ENCODE assay signal across 1 cellular context in the genomic region with DNA sequence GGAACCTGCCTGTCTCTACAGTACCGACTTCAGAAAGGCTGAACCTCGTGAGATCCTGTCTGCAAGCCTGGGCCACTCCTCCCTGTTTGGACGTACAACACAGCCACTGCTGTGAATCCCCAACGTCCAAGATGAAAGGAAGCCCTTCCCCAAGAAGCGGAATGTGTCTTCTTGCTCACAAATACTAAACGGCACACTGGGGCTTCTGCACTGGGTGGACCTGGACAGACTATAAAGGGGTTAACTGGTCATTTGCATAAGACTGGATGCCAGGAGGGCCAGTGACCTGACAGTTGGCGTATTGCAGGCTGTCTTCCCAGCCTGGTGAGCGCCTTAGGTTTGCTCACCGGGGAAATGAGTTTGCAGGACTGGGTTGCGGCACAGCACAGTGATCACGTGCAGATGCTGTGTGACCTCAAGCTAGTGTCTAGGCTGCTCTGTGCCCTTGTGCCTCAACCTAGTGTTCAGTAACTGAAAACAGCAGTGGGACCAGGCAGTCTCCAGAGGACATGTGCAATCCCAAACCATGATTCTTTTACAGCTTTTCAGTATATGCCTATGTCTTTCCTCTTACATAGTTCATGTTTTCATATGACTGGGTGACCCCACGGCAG.
TF ChIP-seq lines count a peak whose summit lies in the region.

No MANE protein-coding gene starts in this region.

TF ChIP-seq in H1, 55 proteins besides CTCF, POLR2A, EP300 and RAD21:
- no peak for TF ChIP-seq CREB1 (IDR thresholded peaks at IDR 0.05)
- no peak for TF ChIP-seq BCL11A (IDR thresholded peaks at IDR 0.05; ENCODE audit: low read depth in 2 of 2, low read length in 2 of 2)
- TF ChIP-seq KDM1A (IDR thresholded peaks at IDR 0.05; ENCODE audit: borderline replicate concordance, low read length): peak; percentile 12; the same call in 1 of the 2 replicates
- no peak for TF ChIP-seq CBX5 (IDR thresholded peaks at IDR 0.05; ENCODE audit: low read depth, low read length)
- TF ChIP-seq, protein P1, sequence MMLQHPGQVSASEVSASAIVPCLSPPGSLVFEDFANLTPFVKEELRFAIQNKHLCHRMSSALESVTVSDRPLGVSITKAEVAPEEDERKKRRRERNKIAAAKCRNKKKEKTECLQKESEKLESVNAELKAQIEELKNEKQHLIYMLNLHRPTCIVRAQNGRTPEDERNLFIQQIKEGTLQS (IDR thresholded peaks at IDR 0.05; ENCODE audit: insufficient read depth, low read depth, low read length): no peak
